Comparison of ENCODE assay signal across 16 cellular contexts in the genomic region with DNA sequence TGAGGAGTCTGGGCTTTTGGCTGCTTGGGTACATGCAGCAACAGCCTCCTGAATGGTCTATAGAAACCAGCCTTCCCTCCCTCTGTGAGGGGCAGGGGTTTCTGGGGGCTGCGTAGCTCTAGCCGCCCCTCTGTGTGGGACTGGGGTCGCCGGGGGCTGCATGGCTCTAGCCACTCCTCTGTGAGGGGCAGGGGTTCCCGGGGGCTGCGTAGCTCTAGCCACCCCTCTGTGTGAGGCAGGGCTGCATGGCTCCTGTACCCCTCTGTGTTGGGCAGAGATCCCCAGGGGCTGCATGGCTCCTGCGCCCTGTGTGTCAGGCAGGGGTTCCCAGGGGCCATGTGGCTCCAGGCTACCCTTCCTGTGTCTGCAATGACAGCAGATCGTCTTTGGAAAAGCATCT. TPM values are rescaled to one million over a fixed set of nuclear protein-coding genes. Genes with fewer than 3 reads are reported as not detected.
DNase-seq lines count a peak whose midpoint lies in the region; ATAC-seq, FAIRE-seq and TF ChIP-seq lines count a peak whose summit lies in the region.
"Had no signal": no experiment of that assay in that cellular context is flagged by ENCODE, and none has a peak within 500 bp of the region (broad histone marks: within the 10 kb centered on the region; RNA-seq: fewer than 3 reads in every experiment).

No MANE protein-coding gene starts in this region.

- TF ChIP-seq POLR2A in vagina (IDR thresholded peaks at IDR 0.05), result no peak

- H3K27ac ChIP-seq in coronary artery, result peak overlapping the region; percentile 56 to 89
- peak overlapping the region; percentile 50 for H3K27ac ChIP-seq in vagina
- H3K27ac ChIP-seq: heart right ventricle, prostate gland, testis had no signal

- H3K27ac Mint-ChIP-seq in neural crest cell (ENCODE audit: unreplicated experiment), result no peak overlapping the region

- H3K27me3 Mint-ChIP-seq in neural crest cell (ENCODE audit: low read depth), result no peaks in the 10 kb centered on the region

- TF ChIP-seq CTCF in coronary artery (IDR thresholded peaks at IDR 0.05) (no peak), neural crest cell (conservative IDR thresholded peaks at IDR 0.05) (no peak), vagina (IDR thresholded peaks at IDR 0.05) (no peak)

- no peak for ATAC-seq in left ventricle myocardium superior
- ATAC-seq: A549; activated T-cell treated with anti-CD3 and anti-CD28 coated beads, Interleukin-2, amount 50 U/mL, for 4 hours; heart right ventricle had no signal

- no peaks in the 10 kb centered on the region for H3K9me3 ChIP-seq in vagina
- H3K9me3 ChIP-seq: A549, heart right ventricle, prostate gland, testis had no signal

- H3K4me3 ChIP-seq in coronary artery (peak overlapping the region; percentile 47), vagina (no peak overlapping the region)
- H3K4me3 ChIP-seq: A549, heart right ventricle, prostate gland, testis had no signal

- H3K9me3 Mint-ChIP-seq in neural crest cell, result no peaks in the 10 kb centered on the region

- peaks cover 3% of the 10 kb centered on the region for H3K36me3 Mint-ChIP-seq in neural crest cell (ENCODE audit: low read depth)

- H3K4me1 ChIP-seq in vagina, result peaks cover 61% of the 10 kb centered on the region

- peaks cover 11% of the 10 kb centered on the region for H3K4me1 Mint-ChIP-seq in neural crest cell

- no peak for FAIRE-seq in HTR-8/SVneo (lab: Jason Lieb, UNC)
- FAIRE-seq: A549, GM12892 had no signal

- intact Hi-C loops in left ventricle myocardium superior (cut with micrococcal nuclease), result no loop called here
- intact Hi-C loops in cardiac septum (cut with DNase I), result no loop called here
- intact Hi-C loops in vagina (cut with DNase I), result no loop called here

- peak; percentile 27 for DNase-seq in left ventricle myocardium superior
- no peak for DNase-seq in cardiac septum (ENCODE audit: low spot score)
- DNase-seq in coronary artery (ENCODE audit: low spot score), result no peak
- DNase-seq in neural crest cell (ENCODE audit: low read depth, low spot score), result no peak
- DNase-seq in vagina (ENCODE audit: extremely low spot score in 2 of 2), result no peak
- no peak for DNase-seq in HTR-8/SVneo (ENCODE audit: insufficient read length, low spot score)
- DNase-seq in SW 1271 (lab: John Stamatoyannopoulos, UW), result no peak
- no peak for DNase-seq in A172 (ENCODE audit: low spot score)
- DNase-seq: activated T-cell treated with anti-CD3 and anti-CD28 coated beads, Interleukin-2, amount 50 U/mL, for 4 hours; erythroblast; NCI-H446 treated with DMSO at 0.1 percent for 48 hours; testis had no signal

- no peaks in the 10 kb centered on the region for H3K27me3 ChIP-seq in vagina
- H3K27me3 ChIP-seq: heart right ventricle, testis had no signal

- peak overlapping the region; percentile 19 for H3K4me3 Mint-ChIP-seq in neural crest cell
- H3K4me3 Mint-ChIP-seq: activated T-cell treated with anti-CD3 and anti-CD28 coated beads, Interleukin-2, amount 50 U/mL, for 4 hours had no signal

- H3K36me3 ChIP-seq in vagina, result no peaks in the 10 kb centered on the region
- H3K36me3 ChIP-seq: heart right ventricle, prostate gland had no signal

RNA-seq across cellular contexts. Expression of a gene that starts 17.6 kb away (rescaled TPM):
- total RNA-seq in left ventricle myocardium superior, result 35.2 TPM
- total RNA-seq in cardiac septum, result 14.4 TPM
- total RNA-seq in neural crest cell, result 39.8 and 40.3 TPM in 2 replicates
- total RNA-seq in vagina, result 68.5 TPM
- total RNA-seq in A172 (2014; rRNA removed; shearing (Covaris generic)), result 33.7 and 45.8 TPM in 2 replicates
